1 cellular context compared by ENCODE assay signal in the genomic region with DNA sequence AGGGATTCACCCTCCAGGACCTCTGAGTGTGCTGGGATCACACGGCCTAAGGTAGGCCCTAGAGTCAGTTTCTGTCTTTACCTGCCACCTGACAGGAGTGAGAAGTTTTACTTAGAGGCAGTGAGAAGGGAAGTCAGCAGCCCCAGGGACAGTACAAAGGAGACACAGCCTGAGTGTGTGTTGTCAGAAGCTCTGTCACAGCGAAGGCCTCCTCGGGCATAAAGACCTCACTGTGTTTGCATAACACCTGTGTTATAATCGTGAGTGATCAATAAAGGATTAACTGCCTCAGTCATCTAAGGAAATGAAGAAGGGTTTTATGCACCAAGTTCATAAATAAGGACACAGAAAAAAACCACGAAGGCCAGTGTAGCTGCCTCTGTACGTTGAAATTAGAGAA.
TF ChIP-seq lines count a peak whose summit lies in the region.

No MANE protein-coding gene starts in this region.

TF ChIP-seq in GM23338, 12 proteins besides CTCF, POLR2A, EP300 and RAD21 (continued from another document):
- TF ChIP-seq ZNF462 (CRISPR knock-in tag; IDR thresholded peaks at IDR 0.05): no peak
